Comparison of ENCODE assay signal across 18 cellular contexts in the genomic region with DNA sequence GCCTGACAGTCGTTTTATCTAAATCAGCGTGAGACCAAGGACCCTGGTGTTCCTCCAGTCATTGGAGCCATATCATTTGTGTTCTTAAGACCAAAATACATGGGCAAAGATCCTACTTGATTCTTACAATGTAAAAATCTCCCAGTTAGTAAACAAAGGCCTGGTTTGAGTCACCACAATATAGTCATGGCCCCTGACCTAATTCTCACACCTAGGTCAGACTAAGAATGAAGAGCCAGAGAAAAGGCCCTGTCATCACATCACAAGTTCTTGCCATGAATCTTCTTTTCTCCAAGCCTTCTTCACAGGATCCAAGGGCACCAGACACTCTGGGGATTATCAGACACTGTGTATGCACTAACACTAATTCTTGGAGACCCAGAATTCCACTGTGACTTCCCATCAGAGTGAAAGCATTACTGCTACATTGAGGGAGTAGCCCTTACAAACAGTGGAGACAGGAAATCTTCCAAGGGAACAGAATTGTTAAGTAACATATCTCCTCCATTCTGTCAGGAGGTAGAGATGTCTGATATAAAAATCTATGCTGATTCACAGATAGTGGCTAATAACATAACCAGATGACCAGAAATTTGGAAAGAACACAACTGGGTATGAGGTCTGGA. TPM values are rescaled to one million over a fixed set of nuclear protein-coding genes. Genes with fewer than 3 reads are reported as not detected.
DNase-seq lines count a peak whose midpoint lies in the region; ATAC-seq and TF ChIP-seq lines count a peak whose summit lies in the region.
"Had no signal": no experiment of that assay in that cellular context is flagged by ENCODE, and none has a peak within 500 bp of the region (broad histone marks: within the 10 kb centered on the region; RNA-seq: fewer than 3 reads in every experiment).

No MANE protein-coding gene starts in this region.

- no peak overlapping the region for H3K4me3 ChIP-seq in colonic mucosa
- H3K4me3 ChIP-seq in WERI-Rb-1 (ENCODE audit: low read depth, low read length), result no peak overlapping the region
- H3K4me3 ChIP-seq: GM23338 had no signal

- no peaks in the 10 kb centered on the region for H3K4me1 Mint-ChIP-seq in activated T-cell treated with anti-CD3 and anti-CD28 coated beads, Interleukin-2, amount 50 U/mL, for 72 hours (ENCODE audit: low read depth)
- no peaks in the 10 kb centered on the region for H3K4me1 Mint-ChIP-seq in activated T-cell treated with anti-CD3 and anti-CD28 coated beads, Interleukin-2, amount 50 U/mL, for 24 hours (ENCODE audit: low read depth)
- H3K4me1 Mint-ChIP-seq in osteocyte (ENCODE audit: unreplicated experiment), result no peaks in the 10 kb centered on the region
- H3K4me1 Mint-ChIP-seq: GM23338 had no signal

- no peaks in the 10 kb centered on the region for H3K4me1 ChIP-seq in colonic mucosa

- no peaks in the 10 kb centered on the region for H3K9me3 Mint-ChIP-seq in activated T-cell treated with anti-CD3 and anti-CD28 coated beads, Interleukin-2, amount 50 U/mL, for 72 hours
- no peaks in the 10 kb centered on the region for H3K9me3 Mint-ChIP-seq in activated T-cell treated with anti-CD3 and anti-CD28 coated beads, Interleukin-2, amount 50 U/mL, for 24 hours
- no peaks in the 10 kb centered on the region for H3K9me3 Mint-ChIP-seq in osteocyte (ENCODE audit: unreplicated experiment)
- H3K9me3 Mint-ChIP-seq: GM23338 had no signal

- no peak overlapping the region for H3K27ac Mint-ChIP-seq in activated T-cell treated with anti-CD3 and anti-CD28 coated beads, Interleukin-2, amount 50 U/mL, for 72 hours
- H3K27ac Mint-ChIP-seq in activated T-cell treated with anti-CD3 and anti-CD28 coated beads, Interleukin-2, amount 50 U/mL, for 24 hours, result no peak overlapping the region
- no peak overlapping the region for H3K27ac Mint-ChIP-seq in osteocyte (ENCODE audit: unreplicated experiment)
- H3K27ac Mint-ChIP-seq: GM23338 had no signal

- peaks cover 1 to 8% of the 10 kb centered on the region in 2 donors for H3K36me3 Mint-ChIP-seq in activated T-cell treated with anti-CD3 and anti-CD28 coated beads, Interleukin-2, amount 50 U/mL, for 72 hours (ENCODE audit: insufficient read depth in 2 of 2)
- peaks cover 28% of the 10 kb centered on the region for H3K36me3 Mint-ChIP-seq in activated T-cell treated with anti-CD3 and anti-CD28 coated beads, Interleukin-2, amount 50 U/mL, for 24 hours (ENCODE audit: low read depth)
- H3K36me3 Mint-ChIP-seq in osteocyte (ENCODE audit: unreplicated experiment), result peaks cover 21% of the 10 kb centered on the region

- H3K36me3 ChIP-seq in colonic mucosa (no peaks in the 10 kb centered on the region), WERI-Rb-1 (peaks cover 42% of the 10 kb centered on the region)

- DNase-seq in activated T-cell treated with anti-CD3 and anti-CD28 coated beads, Interleukin-2, amount 50 U/mL, for 72 hours, result no peak
- DNase-seq in activated T-cell treated with anti-CD3 and anti-CD28 coated beads, Interleukin-2, amount 50 U/mL, for 24 hours, result no peak
- DNase-seq in LHCN-M2 (ENCODE audit: low read depth) (peak; percentile 2), colonic mucosa (no peak), osteocyte (ENCODE audit: extremely low spot score, unreplicated experiment) (peak; percentile 27), WERI-Rb-1 (no peak), HuH-7.5 (ENCODE audit: low spot score) (no peak)
- DNase-seq: C1 segment of cervical spinal cord, DND-41, KBM-7, NCI-H1436, NCI-H2029, NCI-H2171, NCI-H446 had no signal

- H3K27me3 ChIP-seq in colonic mucosa, result no peaks in the 10 kb centered on the region
- H3K27me3 ChIP-seq in WERI-Rb-1 (ENCODE audit: insufficient read depth, low read depth, severe bottlenecking), result no peaks in the 10 kb centered on the region

- H3K9me3 ChIP-seq in colonic mucosa (no peaks in the 10 kb centered on the region), WERI-Rb-1 (ENCODE audit: severe bottlenecking) (no peaks in the 10 kb centered on the region)

- H3K4me3 Mint-ChIP-seq in activated T-cell treated with anti-CD3 and anti-CD28 coated beads, Interleukin-2, amount 50 U/mL, for 72 hours, result no peak overlapping the region
- H3K4me3 Mint-ChIP-seq in activated T-cell treated with anti-CD3 and anti-CD28 coated beads, Interleukin-2, amount 50 U/mL, for 24 hours, result no peak overlapping the region
- H3K4me3 Mint-ChIP-seq in osteocyte (ENCODE audit: unreplicated experiment), result no peak overlapping the region
- H3K4me3 Mint-ChIP-seq: GM23338 had no signal

- intact Hi-C loops in colonic mucosa (cut with DNase I), result no loop called here

- peak overlapping the region; percentile 64 for H3K27ac ChIP-seq in colonic mucosa
- no peak overlapping the region; the same call in 1 of the 2 replicates for H3K27ac ChIP-seq in WERI-Rb-1

- H3K27me3 Mint-ChIP-seq in activated T-cell treated with anti-CD3 and anti-CD28 coated beads, Interleukin-2, amount 50 U/mL, for 72 hours (ENCODE audit: low read depth), result no peaks in the 10 kb centered on the region
- H3K27me3 Mint-ChIP-seq in activated T-cell treated with anti-CD3 and anti-CD28 coated beads, Interleukin-2, amount 50 U/mL, for 24 hours, result no peaks in the 10 kb centered on the region
- no peaks in the 10 kb centered on the region for H3K27me3 Mint-ChIP-seq in osteocyte (ENCODE audit: unreplicated experiment)

- peak overlapping the region in 1 of 2 donors; percentile 2 for H3K9ac ChIP-seq in colonic mucosa (ENCODE audit: low read depth in 2 of 2, low read length in 2 of 2)

- peak; percentile 36 to 63 for ATAC-seq in activated T-cell treated with anti-CD3 and anti-CD28 coated beads, Interleukin-2, amount 50 U/mL, for 72 hours (replicated peaks in 1 of 2)
- ATAC-seq in HG03469 (IDR thresholded peaks at IDR 0.05; ENCODE audit: unreplicated experiment), result no peak
- ATAC-seq: GM23338, HCT116 had no signal

- no peak for TF ChIP-seq CTCF in colonic mucosa (IDR thresholded peaks at IDR 0.05)
- TF ChIP-seq CTCF in osteocyte (IDR thresholded peaks at IDR 0.05), result no peak
- TF ChIP-seq CTCF in WERI-Rb-1 (IDR thresholded peaks at IDR 0.05; ENCODE audit: low read depth, low read length), result no peak

RNA-seq across cellular contexts. Expression of gene ERVW-1, which starts 7.6 kb away (rescaled TPM):
- not detected for total RNA-seq in activated T-cell treated with anti-CD3 and anti-CD28 coated beads, Interleukin-2, amount 50 U/mL, for 72 hours
- not detected in 2 replicates for total RNA-seq in LHCN-M2 (2014; rRNA removed)
- 0.10 TPM for polyA plus RNA-seq in LHCN-M2 (2012)
- total RNA-seq in colonic mucosa, result not detected
- total RNA-seq in osteocyte, result not detected in 2 replicates
- total RNA-seq: A673 had no signal
- polyA plus RNA-seq: GM23338 had no signal

RNA-seq across cellular contexts. Expression of gene GATAD1, which starts 38.1 kb away (rescaled TPM):
- 10 to 100 TPM; 33.8 to 35.5 TPM for total RNA-seq in activated T-cell treated with anti-CD3 and anti-CD28 coated beads, Interleukin-2, amount 50 U/mL, for 72 hours
- 24.1 and 29.5 TPM in 2 replicates for total RNA-seq in LHCN-M2 (2014; rRNA removed)
- polyA plus RNA-seq in LHCN-M2 (2012), result 9.1 TPM
- total RNA-seq in colonic mucosa, result 10 to 100 TPM; 22.9 to 28.8 TPM
- total RNA-seq in osteocyte, result 42.2 and 42.8 TPM in 2 replicates

RNA-seq across cellular contexts. Expression of gene PEX1, which starts 42.9 kb away (rescaled TPM):
- 10 to 100 TPM; 20.8 to 22.8 TPM for total RNA-seq in activated T-cell treated with anti-CD3 and anti-CD28 coated beads, Interleukin-2, amount 50 U/mL, for 72 hours
- 17.1 and 19.6 TPM in 2 replicates for total RNA-seq in LHCN-M2 (2014; rRNA removed)
- 4.8 TPM for polyA plus RNA-seq in LHCN-M2 (2012)
- 10 to 100 TPM; 18.4 to 20.6 TPM for total RNA-seq in colonic mucosa
- 16.2 and 17.0 TPM in 2 replicates for total RNA-seq in osteocyte

RNA-seq across cellular contexts. Expression of gene RBM48, which starts 43.2 kb away (rescaled TPM):
- 10 to 100 TPM; 13.5 to 16.1 TPM for total RNA-seq in activated T-cell treated with anti-CD3 and anti-CD28 coated beads, Interleukin-2, amount 50 U/mL, for 72 hours
- total RNA-seq in LHCN-M2 (2014; rRNA removed) (12.9 and 13.1 TPM in 2 replicates), colonic mucosa (10 to 100 TPM in 1 of 2 donors, 1 to 10 TPM in 1; 9.2 to 10.2 TPM), osteocyte (14.0 and 15.5 TPM in 2 replicates)
- 5.0 TPM for polyA plus RNA-seq in LHCN-M2 (2012)

Comparison
In these comparisons a context has a peak if more than half of its experiments do, and no peak if none do; other contexts are left out.
1. DNase-seq: peak in LHCN-M2 (single experiment) and osteocyte (single experiment); none in activated T-cell treated with anti-CD3 and anti-CD28 coated beads, Interleukin-2, amount 50 U/mL, for 72 hours (0 of 2), activated T-cell treated with anti-CD3 and anti-CD28 coated beads, Interleukin-2, amount 50 U/mL, for 24 hours (single experiment), colonic mucosa (single experiment), WERI-Rb-1 (single experiment) and HuH-7.5 (single experiment).